ENCODE assay signal across 10 cellular contexts in the genomic region with DNA sequence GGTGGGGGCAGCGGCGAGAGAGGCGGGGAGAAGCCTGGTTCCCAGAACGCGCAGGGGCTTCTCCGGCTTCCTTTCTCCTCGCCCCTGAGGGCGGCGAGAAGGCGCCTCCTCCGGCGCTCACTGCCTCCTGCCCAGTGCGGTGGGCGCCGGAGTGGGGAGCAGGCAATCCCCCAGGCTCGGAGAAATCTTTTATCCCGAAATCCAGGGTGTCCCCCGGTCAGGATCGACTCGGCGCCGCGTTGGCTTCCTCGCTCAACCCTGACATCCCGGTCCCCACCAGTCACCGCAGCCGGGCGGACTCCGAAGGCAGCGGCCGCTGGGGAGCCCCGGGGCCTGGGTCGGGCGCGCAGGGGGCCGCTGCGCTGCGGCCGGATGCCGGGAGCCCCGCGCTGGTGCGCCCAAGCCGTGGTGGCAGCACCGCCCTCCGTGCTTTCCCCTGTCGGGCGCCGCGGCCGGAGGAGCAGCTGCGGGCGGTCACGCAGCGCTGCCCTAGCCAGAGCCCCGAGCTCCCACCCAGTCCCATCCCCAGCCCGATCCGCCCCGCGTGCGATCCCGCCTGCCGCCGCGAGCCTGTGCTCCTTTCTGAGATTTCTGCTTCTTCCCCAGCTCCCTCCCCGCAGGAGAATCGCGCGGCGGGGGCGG. TPM values are rescaled to one million over a fixed set of nuclear protein-coding genes. Genes with fewer than 3 reads are reported as not detected.
DNase-seq lines count a peak whose midpoint lies in the region; ATAC-seq, FAIRE-seq and TF ChIP-seq lines count a peak whose summit lies in the region.
"Had no signal": no experiment of that assay in that cellular context is flagged by ENCODE, and none has a peak within 500 bp of the region (broad histone marks: within the 10 kb centered on the region; RNA-seq: fewer than 3 reads in every experiment).

No MANE protein-coding gene starts in this region.

- no peak overlapping the region for H2BK12ac ChIP-seq in mesenchymal stem cell (ENCODE audit: low read length in 2 of 2)

- H4K8ac ChIP-seq in mesenchymal stem cell (ENCODE audit: low read length) = no peak overlapping the region

- H3K4me3 ChIP-seq in mesenchymal stem cell (ENCODE audit: insufficient read depth in 1 of 2, low read depth in 1 of 2, low read length in 2 of 2) = peak overlapping the region; percentile 47 to 53

- 2% methylated on average over 40 of the region's 71 CpGs for WGBS in mesenchymal stem cell

- H2BK120ac ChIP-seq in mesenchymal stem cell (ENCODE audit: low read depth, low read length) = no peak overlapping the region

- H2BK15ac ChIP-seq in mesenchymal stem cell (ENCODE audit: low read depth, poor library complexity, severe bottlenecking) = no peak overlapping the region

- H3K4me1 ChIP-seq in mesenchymal stem cell (ENCODE audit: control insufficient read depth, insufficient read depth, low read depth, low read length) = peaks cover 25% of the 10 kb centered on the region

- TF ChIP-seq CTCF in 22Rv1 (IDR thresholded peaks at IDR 0.05) = 0 out of 2 replicates have a peak, but pooled peaks have one; percentile 8

- H3K4me2 ChIP-seq in mesenchymal stem cell (ENCODE audit: low read length, poor library complexity, severe bottlenecking) = peak overlapping the region; percentile 94

- no peak overlapping the region for H3K14ac ChIP-seq in mesenchymal stem cell (ENCODE audit: low read length in 2 of 2)

- H3K9me3 ChIP-seq in mesenchymal stem cell (ENCODE audit: control insufficient read depth, low read length) = peaks cover 5% of the 10 kb centered on the region

- FAIRE-seq in HTR-8/SVneo (lab: Jason Lieb, UNC) = no peak
- FAIRE-seq: small intestine had no signal

- no peak overlapping the region for H2AFZ ChIP-seq in mesenchymal stem cell (ENCODE audit: low read depth, low read length)

- H3K9ac ChIP-seq in mesenchymal stem cell (ENCODE audit: low read length) = no peak overlapping the region

- no peak overlapping the region for H2AK5ac ChIP-seq in mesenchymal stem cell (ENCODE audit: low read length, severe bottlenecking)

- no peak overlapping the region for H3K4ac ChIP-seq in mesenchymal stem cell (ENCODE audit: low read depth in 1 of 2, low read length in 2 of 2)

- H2BK5ac ChIP-seq in mesenchymal stem cell (ENCODE audit: low read depth, low read length, poor library complexity, severe bottlenecking) = no peak overlapping the region

- ATAC-seq in GM21723 (IDR thresholded peaks at IDR 0.05; ENCODE audit: unreplicated experiment) (peak; percentile 33), GM18517 (IDR thresholded peaks at IDR 0.05; ENCODE audit: unreplicated experiment) (no peak)

- peak in 15 of 61 donors; percentile 24 to 75 (median 50) for DNase-seq in caudate nucleus (lab: John Stamatoyannopoulos, UW)
- no peak for DNase-seq in mesenchymal stem cell
- DNase-seq in HTR-8/SVneo (ENCODE audit: insufficient read length, low spot score) = no peak
- no peak for DNase-seq in HuH-7.5 (ENCODE audit: low spot score)
- no peak for DNase-seq in mucosa of gallbladder (ENCODE audit: low spot score)
- DNase-seq: activated naive CD4-positive, alpha-beta T cell treated with anti-CD3 and anti-CD28 coated beads for 36 hours had no signal

- no peak overlapping the region for H4K91ac ChIP-seq in mesenchymal stem cell (ENCODE audit: low read length)

- H3K18ac ChIP-seq in mesenchymal stem cell (ENCODE audit: low read depth in 1 of 2, low read length in 2 of 2) = no peak overlapping the region

- H3K36me3 ChIP-seq in mesenchymal stem cell (ENCODE audit: control insufficient read depth in 1 of 2, insufficient read depth in 2 of 2, low read depth in 1 of 2, low read length in 2 of 2) = no peaks in the 10 kb centered on the region

- no peaks in the 10 kb centered on the region for H3K79me1 ChIP-seq in mesenchymal stem cell (replicated peaks; ENCODE audit: low read length, poor library complexity, severe bottlenecking)

- no peak overlapping the region for H3K27ac ChIP-seq in 22Rv1
- peak overlapping the region; percentile 67 for H3K27ac ChIP-seq in caudate nucleus (ENCODE audit: low read depth, low read length)
- H3K27ac ChIP-seq in mesenchymal stem cell (ENCODE audit: low read length, poor library complexity, severe bottlenecking) = no peak overlapping the region

- no peak overlapping the region for H3K23ac ChIP-seq in mesenchymal stem cell (ENCODE audit: low read length in 2 of 2)

- H3K27me3 ChIP-seq in mesenchymal stem cell (ENCODE audit: control insufficient read depth in 1 of 2, insufficient read depth in 1 of 2, low read length in 2 of 2) = peaks cover 50 to 66% of the 10 kb centered on the region in 2 experiments

RNA-seq across cellular contexts. Expression of gene CACNA2D3, which starts 0.8 kb away (rescaled TPM):
- polyA plus RNA-seq in mesenchymal stem cell (2013, experiment 1 of 2) = 0.28 TPM
- polyA plus RNA-seq in mesenchymal stem cell (2013, experiment 2 of 2) = 0.27 TPM
- 4.7 TPM for total RNA-seq in mucosa of gallbladder
- total RNA-seq: activated naive CD4-positive, alpha-beta T cell treated with anti-CD3 and anti-CD28 coated beads for 36 hours had no signal
